Comparison of ENCODE assay signal across 2 cellular contexts in the genomic region with DNA sequence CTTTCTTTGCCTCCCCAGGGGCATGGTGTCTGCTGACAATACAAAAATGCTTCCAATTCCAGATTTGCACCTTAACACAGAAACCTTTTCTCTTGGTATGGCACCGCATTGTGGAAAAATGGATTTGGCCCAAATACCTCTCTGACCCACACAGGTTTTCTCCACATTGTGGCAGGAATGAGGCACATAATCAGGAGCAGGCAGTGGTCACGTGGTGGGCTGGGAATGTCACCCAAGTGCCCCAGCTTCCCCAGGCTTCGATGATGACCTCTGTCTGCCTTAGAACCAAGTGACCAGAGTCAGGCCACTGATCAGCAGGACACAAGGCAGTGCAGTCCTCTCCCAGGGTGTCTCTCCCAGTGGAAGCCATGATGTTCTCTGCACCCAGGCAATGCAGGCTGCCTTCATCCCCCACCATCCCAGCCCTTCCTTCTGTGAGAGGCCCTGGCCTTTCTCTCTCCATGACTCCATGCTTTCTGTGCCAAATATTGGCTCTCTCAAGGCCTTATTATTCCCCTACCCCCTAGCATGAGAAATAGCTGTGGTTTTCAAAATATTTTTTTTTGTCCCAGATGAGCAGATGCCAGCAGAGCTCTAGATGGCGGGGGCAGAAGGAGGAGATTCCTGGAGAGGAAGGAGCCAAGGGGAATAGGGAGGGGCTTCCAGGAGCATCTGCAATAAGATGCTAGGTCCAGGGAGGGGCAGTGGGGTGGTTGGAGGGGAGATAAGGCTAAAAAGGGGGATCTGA.
TF ChIP-seq lines count a peak whose summit lies in the region.

No MANE protein-coding gene starts in this region.

TF ChIP-seq in SK-N-SH, 30 proteins besides CTCF, POLR2A, EP300 and RAD21 (continued from another document):
- TF ChIP-seq REST (IDR thresholded peaks at IDR 0.05; ENCODE audit: low read depth, low read length) (no peak), TAF1 (IDR thresholded peaks at IDR 0.05; ENCODE audit: borderline replicate concordance, low read depth, low read length) (no peak), ZBTB33 (IDR thresholded peaks at IDR 0.05; ENCODE audit: borderline replicate concordance, low read depth) (no peak), NFIC (IDR thresholded peaks at IDR 0.05; ENCODE audit: borderline replicate concordance) (peak; percentile 63; the same call in 1 of the 2 replicates), IRF3 (IDR thresholded peaks at IDR 0.05; ENCODE audit: low read depth, low read length) (no peak), MXI1 (IDR thresholded peaks at IDR 0.05; ENCODE audit: low read depth, low read length) (no peak), RXRA (IDR thresholded peaks at IDR 0.05; ENCODE audit: borderline replicate concordance, low read depth) (no peak), TEAD4 (IDR thresholded peaks at IDR 0.05; ENCODE audit: borderline replicate concordance, insufficient read depth) (0 out of 2 replicates have a peak, but pooled peaks have one; percentile 40)

TF ChIP-seq in SK-N-SH treated with all-trans-retinoic acid at 6 μM for 48 hours, 23 proteins besides CTCF, POLR2A, EP300 and RAD21 (continued from another document):
- TF ChIP-seq, protein P1, sequence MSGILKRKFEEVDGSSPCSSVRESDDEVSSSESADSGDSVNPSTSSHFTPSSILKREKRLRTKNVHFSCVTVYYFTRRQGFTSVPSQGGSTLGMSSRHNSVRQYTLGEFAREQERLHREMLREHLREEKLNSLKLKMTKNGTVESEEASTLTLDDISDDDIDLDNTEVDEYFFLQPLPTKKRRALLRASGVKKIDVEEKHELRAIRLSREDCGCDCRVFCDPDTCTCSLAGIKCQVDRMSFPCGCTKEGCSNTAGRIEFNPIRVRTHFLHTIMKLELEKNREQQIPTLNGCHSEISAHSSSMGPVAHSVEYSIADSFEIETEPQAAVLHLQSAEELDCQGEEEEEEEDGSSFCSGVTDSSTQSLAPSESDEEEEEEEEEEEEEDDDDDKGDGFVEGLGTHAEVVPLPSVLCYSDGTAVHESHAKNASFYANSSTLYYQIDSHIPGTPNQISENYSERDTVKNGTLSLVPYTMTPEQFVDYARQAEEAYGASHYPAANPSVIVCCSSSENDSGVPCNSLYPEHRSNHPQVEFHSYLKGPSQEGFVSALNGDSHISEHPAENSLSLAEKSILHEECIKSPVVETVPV (CRISPR knock-in tag; IDR thresholded peaks at IDR 0.05): no peak
- TF ChIP-seq BACH2 (CRISPR knock-in tag; IDR thresholded peaks at IDR 0.05; ENCODE audit: borderline replicate concordance) (no peak), RARB (CRISPR knock-in tag; IDR thresholded peaks at IDR 0.05) (no peak), ZNF70 (CRISPR knock-in tag; IDR thresholded peaks at IDR 0.05) (no peak), ZNF8 (CRISPR knock-in tag; IDR thresholded peaks at IDR 0.05) (no peak), ZNF565 (CRISPR knock-in tag; conservative IDR thresholded peaks at IDR 0.05; ENCODE audit: low read depth) (no peak)
TF ChIP-seq in SK-N-SH treated with all-trans-retinoic acid at 6 μM for 48 hours: peak in this region for 0.
